18 cellular contexts compared by ENCODE assay signal in the genomic region with DNA sequence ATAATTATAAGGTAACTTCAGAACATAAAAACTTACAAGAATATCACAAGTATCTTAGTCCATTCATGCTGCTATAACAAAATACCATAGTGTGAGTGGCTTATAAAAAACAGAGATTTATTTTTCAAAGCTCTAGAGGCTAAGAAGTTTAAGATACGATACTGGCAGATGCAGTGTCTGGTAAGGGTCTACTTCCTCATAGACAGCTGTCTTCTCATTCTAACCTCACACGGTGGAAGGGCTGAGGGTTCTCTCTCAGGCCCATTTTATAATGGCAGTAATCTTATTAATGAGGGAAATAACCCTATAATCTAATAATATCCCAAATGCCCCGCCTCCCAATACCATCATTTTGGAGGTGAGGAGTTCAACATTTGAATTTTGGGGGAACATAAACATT.
"Had no signal": no experiment of that assay in that cellular context is flagged by ENCODE, and none has a peak within 500 bp of the region (broad histone marks: within the 10 kb centered on the region; RNA-seq: fewer than 3 reads in every experiment).

No MANE protein-coding gene starts in this region.

- H3K4me3 ChIP-seq: lung, prostate gland, right lobe of liver had no signal

- H3K4me3 Mint-ChIP-seq: activated T-cell treated with anti-CD3 and anti-CD28 coated beads, Interleukin-2, amount 50 U/mL, for 4 hours; natural killer cell treated with Interleukin-12 subunit alpha and Interleukin-12 subunit beta and Interleukin-15 and Interleukin-18, amount 100 ng/mL, for 72 hours; type B pancreatic cell had no signal

- H3K9me3 Mint-ChIP-seq: activated naive CD4-positive, alpha-beta T cell treated with anti-CD3 and anti-CD28 coated beads, Interleukin-2, amount 50 U/mL, for 72 hours; activated T-cell treated with anti-CD3 and anti-CD28 coated beads, Interleukin-2, amount 50 U/mL, for 4 hours; natural killer cell treated with Interleukin-12 subunit alpha and Interleukin-12 subunit beta and Interleukin-15 and Interleukin-18, amount 100 ng/mL, for 72 hours; type B pancreatic cell had no signal

- H3K4me1 ChIP-seq: prostate gland, right lobe of liver had no signal

- H3K36me3 ChIP-seq: brain microvascular endothelial cell, prostate gland, right lobe of liver had no signal

- H3K27me3 Mint-ChIP-seq: natural killer cell treated with Interleukin-12 subunit alpha and Interleukin-12 subunit beta and Interleukin-15 and Interleukin-18, amount 100 ng/mL, for 72 hours; type B pancreatic cell had no signal

- H3K27ac ChIP-seq: brain microvascular endothelial cell, prostate gland, right lobe of liver had no signal

- ATAC-seq: activated CD4-positive, CD25-positive, alpha-beta regulatory T cell treated with anti-CD3 and anti-CD28 coated beads, Interleukin-2, amount 50 U/mL, for 24 hours; activated naive CD4-positive, alpha-beta T cell treated with anti-CD3 and anti-CD28 coated beads, Interleukin-2, amount 50 U/mL, for 72 hours; activated T-cell treated with anti-CD3 and anti-CD28 coated beads, Interleukin-2, amount 50 U/mL, for 4 hours; esophagus mucosa; left colon; natural killer cell treated with Interleukin-12 subunit alpha and Interleukin-12 subunit beta and Interleukin-15 and Interleukin-18, amount 100 ng/mL, for 72 hours had no signal

- H3K27ac Mint-ChIP-seq: activated naive CD4-positive, alpha-beta T cell treated with anti-CD3 and anti-CD28 coated beads, Interleukin-2, amount 50 U/mL, for 72 hours; type B pancreatic cell had no signal

- H3K36me3 Mint-ChIP-seq: activated naive CD4-positive, alpha-beta T cell treated with anti-CD3 and anti-CD28 coated beads, Interleukin-2, amount 50 U/mL, for 72 hours; natural killer cell treated with Interleukin-12 subunit alpha and Interleukin-12 subunit beta and Interleukin-15 and Interleukin-18, amount 100 ng/mL, for 72 hours; type B pancreatic cell had no signal

- DNase-seq: activated CD4-positive, alpha-beta T cell treated with anti-CD3 and anti-CD28 coated beads, Interleukin-2, amount 50 U/mL, for 4 hours; activated effector memory CD4-positive, alpha-beta T cell treated with anti-CD3 and anti-CD28 coated beads, Interleukin-2, amount 50 U/mL, for 16 hours; activated T-cell treated with anti-CD3 and anti-CD28 coated beads, Interleukin-2, amount 50 U/mL, for 4 hours; glutamatergic neuron; left colon; nucleus accumbens; right lobe of liver; stimulated activated CD4-positive, alpha-beta T cell treated with anti-CD3 and anti-CD28 coated beads, Interleukin-12 subunit alpha, Interleukin-12 subunit beta, amount 100 ng/mL, for 4 hours; stimulated activated naive CD4-positive, alpha-beta T cell treated with Interleukin-2 at 50 U/mL for 16 hours; T-helper 2 cell had no signal

- H3K27me3 ChIP-seq: brain microvascular endothelial cell, right lobe of liver had no signal

- H3K9me3 ChIP-seq: prostate gland, right lobe of liver had no signal
